Comparison of ENCODE assay signal across 9 cellular contexts in genomic region chr20:49483018-49483705, GRCh38. TPM values are rescaled to one million over a fixed set of nuclear protein-coding genes. Genes with fewer than 3 reads are reported as not detected.
DNase-seq lines count a peak whose midpoint lies in the region; ATAC-seq and TF ChIP-seq lines count a peak whose summit lies in the region.
"Had no signal": no experiment of that assay in that cellular context is flagged by ENCODE, and none has a peak within 500 bp of the region (broad histone marks: within the 10 kb centered on the region; RNA-seq: fewer than 3 reads in every experiment).

No MANE protein-coding gene starts in this region.

- DNase-seq in GM20000 (ENCODE audit: low spot score) (peak; percentile 41), T-helper 17 cell (no peak), gastrocnemius medialis (no peak), DMS153 treated with DMSO at 0.1 percent for 48 hours (lab: John Stamatoyannopoulos, UW; ENCODE audit: unreplicated experiment) (no peak)
- no peak for DNase-seq in stimulated activated CD4-positive, alpha-beta T cell treated with anti-CD3 and anti-CD28 coated beads, Interleukin-4, amount 100 ng/mL, for 1 hour

- H3K4me1 ChIP-seq in gastrocnemius medialis = peaks cover 5 to 40% of the 10 kb centered on the region in 2 donors

- H3K4me3 ChIP-seq in iPS-11a (ENCODE audit: low read depth, low read length) = peak overlapping the region; percentile 47
- H3K4me3 ChIP-seq in gastrocnemius medialis = peak overlapping the region; percentile 42 to 62 (median 61)
- H3K4me3 ChIP-seq: left lung had no signal

- H3K27ac ChIP-seq in gastrocnemius medialis = peak overlapping the region in 2 of 4 donors; percentile 28 to 76
- H3K27ac ChIP-seq: left lung had no signal

- H3K27me3 Mint-ChIP-seq in T-helper 17 cell = peaks cover 72% of the 10 kb centered on the region

- H3K27me3 ChIP-seq in gastrocnemius medialis = no peaks in the 10 kb centered on the region

- no peak for ATAC-seq in T-helper 17 cell
- peak in 1 of 2 donors; percentile 22 for ATAC-seq in gastrocnemius medialis
- ATAC-seq in HG02885 (IDR thresholded peaks at IDR 0.05; ENCODE audit: poor library complexity, unreplicated experiment) = no peak
- no peak for ATAC-seq in HG02973 (IDR thresholded peaks at IDR 0.05; ENCODE audit: unreplicated experiment)

- H3K36me3 Mint-ChIP-seq in T-helper 17 cell (ENCODE audit: low read depth) = peaks cover 2% of the 10 kb centered on the region

- H3K36me3 ChIP-seq in gastrocnemius medialis = no peaks in the 10 kb centered on the region
- H3K36me3 ChIP-seq: left lung had no signal

- in situ Hi-C loops in gastrocnemius medialis (cut with MboI; ENCODE audit: low sequenced_read_pairs in 4 of 4) = loop anchor here in 2 of 4 donors (5.0 to 10.0 kb wide), 2 partner anchors 146 to 148 kb away; no protein-coding TSS in a partner anchor

- no peak overlapping the region for H3K27ac Mint-ChIP-seq in T-helper 17 cell

- no peak for TF ChIP-seq POLR2A in gastrocnemius medialis (IDR thresholded peaks at IDR 0.05)

- peaks cover 9% of the 10 kb centered on the region for H3K4me1 Mint-ChIP-seq in T-helper 17 cell

- intact Hi-C loops in gastrocnemius medialis (cut with DNase I; ENCODE audit: low total_unique reads) = loop anchor here (5.0 kb wide), 1 partner anchor 61 kb away; no protein-coding TSS in a partner anchor

- H3K9me3 ChIP-seq in T-helper 17 cell (ENCODE audit: control insufficient read depth, low read length, poor library complexity, severe bottlenecking) (no peaks in the 10 kb centered on the region), gastrocnemius medialis (no peaks in the 10 kb centered on the region)
- H3K9me3 ChIP-seq: left lung had no signal

- H3K4me3 Mint-ChIP-seq in T-helper 17 cell = peak overlapping the region; percentile 75

- no peak for TF ChIP-seq CTCF in GM20000 (IDR thresholded peaks at IDR 0.05; ENCODE audit: extremely low read depth, missing control alignments)
- TF ChIP-seq CTCF in gastrocnemius medialis (IDR thresholded peaks at IDR 0.05 in 4 of 5, conservative IDR thresholded peaks at IDR 0.05 in 1 of 5) = no peak

RNA-seq across cellular contexts. Expression of gene KCNB1, which starts 0.7 kb away (rescaled TPM):
- total RNA-seq in T-helper 17 cell (under 1 TPM; 0.12 to 0.21 TPM), gastrocnemius medialis (10 to 100 TPM in 2 of 4 donors, 1 to 10 TPM in 2; 6.6 to 34.7 (median 9.4) TPM)

Comparison
In these comparisons a context has a peak if more than half of its experiments do, and no peak if none do; other contexts are left out.
1. RNA of gene KCNB1, which starts 0.7 kb away (total RNA-seq): 6.6 to 34.7 TPM in gastrocnemius medialis; 0.12 to 0.21 TPM in T-helper 17 cell; every median in the first group is over 4 times any median in the second.